In genomic region chr16:30740364-30741251, GRCh38 we compare ENCODE assay signal across 8 cellular contexts. TPM values are rescaled to one million over a fixed set of nuclear protein-coding genes. Genes with fewer than 3 reads are reported as not detected.
DNase-seq lines count a peak whose midpoint lies in the region; ATAC-seq lines count a peak whose summit lies in the region.

No MANE protein-coding gene starts in this region.

- peak overlapping the region; percentile 30 for H3K9ac ChIP-seq in mesendoderm (ENCODE audit: low read length)

- no CpG with 5 or more reads among the region's 8 CpGs for WGBS in mesendoderm (ENCODE audit: extremely low coverage, insufficient coverage, low lambda C conversion rate)

- ATAC-seq in HG02759 (IDR thresholded peaks at IDR 0.05; ENCODE audit: unreplicated experiment) (no peak), HG02763 (IDR thresholded peaks at IDR 0.05; ENCODE audit: unreplicated experiment) (no peak), GM18498 (IDR thresholded peaks at IDR 0.05; ENCODE audit: unreplicated experiment) (no peak)

- no peak overlapping the region for H2BK15ac ChIP-seq in mesendoderm (replicated peaks; ENCODE audit: low read depth)

- no peak overlapping the region for H3K4ac ChIP-seq in mesendoderm (ENCODE audit: low read depth, low read length)

- no peak overlapping the region for H2BK5ac ChIP-seq in mesendoderm (ENCODE audit: low read length)

- H3K27ac ChIP-seq in effector memory CD4-positive, alpha-beta T cell (ENCODE audit: insufficient read depth, low read length, poor library complexity, severe bottlenecking): peak overlapping the region; percentile 22
- peak overlapping the region; percentile 21 for H3K27ac ChIP-seq in mesendoderm (ENCODE audit: low read depth, low read length)

- H2BK120ac ChIP-seq in mesendoderm (ENCODE audit: low read depth, low read length): no peak overlapping the region

- H4K5ac ChIP-seq in mesendoderm (ENCODE audit: low read length): no peak overlapping the region

- peak; percentile 88 for DNase-seq in ELF-1 (ENCODE audit: low read depth, low spot score)
- DNase-seq in NCI-H774 (lab: John Stamatoyannopoulos, UW): peak; percentile 33
- DNase-seq in effector memory CD4-positive, alpha-beta T cell: no peak
- DNase-seq in mesendoderm: peak; percentile 90
- no peak for DNase-seq in GDM1 (lab: John Stamatoyannopoulos, UW)

- H3K79me1 ChIP-seq in mesendoderm (ENCODE audit: low read length): peaks cover 2% of the 10 kb centered on the region

- no peak overlapping the region for H4K8ac ChIP-seq in mesendoderm (ENCODE audit: low read depth, low read length)

- no peaks in the 10 kb centered on the region for H3K4me1 ChIP-seq in effector memory CD4-positive, alpha-beta T cell (ENCODE audit: control insufficient read depth, insufficient read depth, low read length, poor library complexity, severe bottlenecking)
- peaks cover 5% of the 10 kb centered on the region for H3K4me1 ChIP-seq in mesendoderm (ENCODE audit: control insufficient read depth, low read depth, low read length)

- no peaks in the 10 kb centered on the region for H3K27me3 ChIP-seq in effector memory CD4-positive, alpha-beta T cell (replicated peaks; ENCODE audit: control insufficient read depth, insufficient read depth, low read length, poor library complexity, severe bottlenecking)
- H3K27me3 ChIP-seq in mesendoderm (ENCODE audit: insufficient read depth, low read length, poor library complexity): no peaks in the 10 kb centered on the region

- H3K56ac ChIP-seq in mesendoderm (ENCODE audit: low read length): peak overlapping the region; percentile 53

- no peaks in the 10 kb centered on the region for H3K9me3 ChIP-seq in effector memory CD4-positive, alpha-beta T cell (ENCODE audit: control insufficient read depth, low read length)

- no peak overlapping the region for H3K23ac ChIP-seq in mesendoderm (ENCODE audit: low read length)

- H3K4me3 ChIP-seq in effector memory CD4-positive, alpha-beta T cell (ENCODE audit: insufficient read depth, low read depth, low read length, poor library complexity, severe bottlenecking): no peak overlapping the region
- H3K4me3 ChIP-seq in mesendoderm (ENCODE audit: low read length): no peak overlapping the region

- H3K18ac ChIP-seq in mesendoderm (ENCODE audit: low read length): no peak overlapping the region

- H3K4me2 ChIP-seq in mesendoderm (ENCODE audit: low read length): no peak overlapping the region

- no peaks in the 10 kb centered on the region for H3K79me2 ChIP-seq in mesendoderm (ENCODE audit: control insufficient read depth, insufficient read depth, low read length)

- peaks cover 56% of the 10 kb centered on the region for H3K36me3 ChIP-seq in effector memory CD4-positive, alpha-beta T cell (ENCODE audit: control insufficient read depth, insufficient read depth, low read length)
- peaks cover 21% of the 10 kb centered on the region for H3K36me3 ChIP-seq in mesendoderm (ENCODE audit: control insufficient read depth, insufficient read depth, low read length)

- no peak overlapping the region for H2AK5ac ChIP-seq in mesendoderm (ENCODE audit: low read length)

RNA-seq across cellular contexts. Expression of gene PHKG2, which starts 7.6 kb away (rescaled TPM):
- 24.5 TPM for polyA plus RNA-seq in mesendoderm (2013, experiment 1 of 2)
- 24.1 TPM for polyA plus RNA-seq in mesendoderm (2013, experiment 2 of 2)

RNA-seq across cellular contexts. Expression of gene CFAP119, which starts 21.3 kb away (rescaled TPM):
- 3.4 TPM for polyA plus RNA-seq in mesendoderm (2013, experiment 1 of 2)
- polyA plus RNA-seq in mesendoderm (2013, experiment 2 of 2): 2.5 TPM

RNA-seq across cellular contexts. Expression of gene RNF40, which starts 21.5 kb away (rescaled TPM):
- polyA plus RNA-seq in mesendoderm (2013, experiment 1 of 2): 42.9 TPM
- 41.1 TPM for polyA plus RNA-seq in mesendoderm (2013, experiment 2 of 2)

RNA-seq across cellular contexts. Expression of gene SRCAP, which starts 41.6 kb away (rescaled TPM):
- polyA plus RNA-seq in mesendoderm (2013, experiment 1 of 2): 29.1 TPM
- 25.0 TPM for polyA plus RNA-seq in mesendoderm (2013, experiment 2 of 2)

RNA-seq across cellular contexts. Expression of gene ZNF629, which starts 46.4 kb away (rescaled TPM):
- polyA plus RNA-seq in mesendoderm (2013, experiment 1 of 2): 10.8 TPM
- 10.3 TPM for polyA plus RNA-seq in mesendoderm (2013, experiment 2 of 2)

Comparison
In these comparisons a context has a peak if more than half of its experiments do, and no peak if none do; other contexts are left out.
1. DNase-seq: peak in ELF-1 (single experiment), NCI-H774 (single experiment) and mesendoderm (single experiment); none in effector memory CD4-positive, alpha-beta T cell (0 of 3) and GDM1 (single experiment).